ENCODE assay signal across 20 cellular contexts in genomic region chr4:6111354-6111930, GRCh38.
DNase-seq lines count a peak whose midpoint lies in the region; ATAC-seq and TF ChIP-seq lines count a peak whose summit lies in the region.
"Had no signal": no experiment of that assay in that cellular context is flagged by ENCODE, and none has a peak within 500 bp of the region (broad histone marks: within the 10 kb centered on the region; RNA-seq: fewer than 3 reads in every experiment).

No MANE protein-coding gene starts in this region.

- peak overlapping the region; percentile 25 for H3K18ac ChIP-seq in neuronal stem cell (ENCODE audit: low read length)

- H3K4me3 Mint-ChIP-seq in CD4-positive, CD25-positive, alpha-beta regulatory T cell, result peak overlapping the region in 1 of 4 donors; percentile 21
- H3K4me3 Mint-ChIP-seq in endodermal cell, result no peak overlapping the region
- no peak overlapping the region for H3K4me3 Mint-ChIP-seq in CD4-positive, alpha-beta memory T cell

- no peak overlapping the region for H2BK15ac ChIP-seq in neuronal stem cell (ENCODE audit: low read length)

- H3K27me3 ChIP-seq in CD4-positive, CD25-positive, alpha-beta regulatory T cell (ENCODE audit: control insufficient read depth, insufficient read depth, low read length), result no peaks in the 10 kb centered on the region
- H3K27me3 ChIP-seq in endodermal cell (ENCODE audit: control insufficient read depth, insufficient read depth, low read length, poor library complexity, severe bottlenecking) (no peaks in the 10 kb centered on the region), neuronal stem cell (ENCODE audit: control insufficient read depth in 3 of 3, insufficient read depth in 3 of 3, low read depth in 1 of 3, low read length in 3 of 3) (peaks cover 0 to 8% (median 0%) of the 10 kb centered on the region in 3 experiments)
- no peaks in the 10 kb centered on the region for H3K27me3 ChIP-seq in CD4-positive, alpha-beta memory T cell (ENCODE audit: insufficient read depth, low read length)
- H3K27me3 ChIP-seq: Peyer's patch had no signal

- POLR2A ChIA-PET in CD4-positive, alpha-beta memory T cell (lab: Charles Lee; ENCODE audit: partially characterized antibody), result no interaction called here

- H3K27ac Mint-ChIP-seq in CD4-positive, CD25-positive, alpha-beta regulatory T cell, result peak overlapping the region in 2 of 3 donors; percentile 23 to 46
- H3K27ac Mint-ChIP-seq in endodermal cell, result no peak overlapping the region
- peak overlapping the region in 1 of 7 donors; percentile 15 for H3K27ac Mint-ChIP-seq in CD4-positive, alpha-beta memory T cell

- H2BK120ac ChIP-seq in neuronal stem cell (ENCODE audit: low read depth, low read length), result no peak overlapping the region

- CTCF ChIA-PET in CD4-positive, alpha-beta memory T cell (lab: Charles Lee; ENCODE audit: partially characterized antibody), result interaction anchor here (1.4 to 2.1 kb wide), 2 partner anchors 13 to 23 kb away, joined by 3 to 5 read pairs; no protein-coding TSS in a partner anchor

- intact Hi-C loops in CD4-positive, alpha-beta memory T cell (cut with micrococcal nuclease), result no loop called here

- no peak overlapping the region for H3K23ac ChIP-seq in neuronal stem cell (ENCODE audit: low read depth, low read length, poor library complexity)

- peaks cover 41% of the 10 kb centered on the region for H3K36me3 ChIP-seq in CD4-positive, CD25-positive, alpha-beta regulatory T cell (ENCODE audit: control insufficient read depth, insufficient read depth, low read length)
- H3K36me3 ChIP-seq in endodermal cell (ENCODE audit: control insufficient read depth, insufficient read depth, low read length) (peaks cover 16% of the 10 kb centered on the region), neuronal stem cell (replicated peaks in 1 of 2; ENCODE audit: control insufficient read depth in 2 of 2, insufficient read depth in 2 of 2, low read length in 2 of 2) (no peaks in the 10 kb centered on the region)
- H3K36me3 ChIP-seq in CD4-positive, alpha-beta memory T cell (ENCODE audit: insufficient read depth, low read length), result no peaks in the 10 kb centered on the region
- H3K36me3 ChIP-seq: Peyer's patch had no signal

- no peak overlapping the region for H2BK5ac ChIP-seq in neuronal stem cell (ENCODE audit: low read length)

- no peak overlapping the region for H3K4me2 ChIP-seq in neuronal stem cell (ENCODE audit: insufficient read depth, low read length, poor library complexity, severe bottlenecking)

- H3K9ac ChIP-seq in endodermal cell (ENCODE audit: extremely low read depth, low read length, poor library complexity, severe bottlenecking) (no peak overlapping the region), neuronal stem cell (ENCODE audit: low read depth, low read length, poor library complexity) (no peak overlapping the region)

- H3K4me1 ChIP-seq in CD4-positive, CD25-positive, alpha-beta regulatory T cell (ENCODE audit: control insufficient read depth, insufficient read depth, low read length, poor library complexity, severe bottlenecking), result no peaks in the 10 kb centered on the region
- H3K4me1 ChIP-seq in endodermal cell (ENCODE audit: control insufficient read depth, insufficient read depth, low read length) (no peaks in the 10 kb centered on the region), neuronal stem cell (ENCODE audit: control insufficient read depth in 2 of 2, insufficient read depth in 1 of 2, low read depth in 1 of 2, low read length in 2 of 2) (peaks cover 0 to 12% of the 10 kb centered on the region in 2 donors)
- H3K4me1 ChIP-seq in CD4-positive, alpha-beta memory T cell (ENCODE audit: insufficient read depth, low read length), result no peaks in the 10 kb centered on the region
- H3K4me1 ChIP-seq: Peyer's patch had no signal

- H3K79me1 ChIP-seq in neuronal stem cell (ENCODE audit: low read depth, low read length), result no peaks in the 10 kb centered on the region

- no peak for DNase-seq in CD4-positive, CD25-positive, alpha-beta regulatory T cell
- DNase-seq in NCI-H69 (lab: John Stamatoyannopoulos, UW), result peak; percentile 87
- peak; percentile 25 for DNase-seq in endodermal cell
- DNase-seq in neuronal stem cell (ENCODE audit: low spot score), result no peak
- DNase-seq in CD4-positive, alpha-beta memory T cell, result no peak
- no peak for DNase-seq in globus pallidus (ENCODE audit: low spot score)
- DNase-seq in kidney glomerular epithelial cell (lab: John Stamatoyannopoulos, UW), result no peak
- DNase-seq in AG20443 (ENCODE audit: low spot score), result no peak
- DNase-seq: H7, Kasumi-1, MV-4-11, NCI-H1105, NCI-H1436 treated with DMSO at 0.1 percent for 48 hours, NCI-H1930, NCI-H2107, NCI-H524, OCI-M1, Peyer's patch, SHP77 treated with DMSO at 0.1 percent for 48 hours had no signal

- peak overlapping the region; percentile 51 for H2AK5ac ChIP-seq in neuronal stem cell (ENCODE audit: low read depth, low read length)

- no peaks in the 10 kb centered on the region for H3K9me3 ChIP-seq in CD4-positive, CD25-positive, alpha-beta regulatory T cell (ENCODE audit: control insufficient read depth in 2 of 2, low read length in 2 of 2)
- H3K9me3 ChIP-seq in endodermal cell (ENCODE audit: control insufficient read depth, low read length) (no peaks in the 10 kb centered on the region), neuronal stem cell (replicated peaks in 1 of 2; ENCODE audit: control insufficient read depth in 2 of 2, insufficient read depth in 1 of 2, low read depth in 1 of 2, low read length in 2 of 2) (no peaks in the 10 kb centered on the region)
- no peaks in the 10 kb centered on the region for H3K9me3 ChIP-seq in CD4-positive, alpha-beta memory T cell (ENCODE audit: control insufficient read depth in 1 of 2, low read length in 2 of 2)
- H3K9me3 ChIP-seq: Peyer's patch had no signal

- TF ChIP-seq CTCF in endodermal cell (conservative IDR thresholded peaks at IDR 0.05), result no peak

- H4K8ac ChIP-seq in neuronal stem cell (ENCODE audit: low read depth, low read length), result no peak overlapping the region

- ATAC-seq in CD4-positive, CD25-positive, alpha-beta regulatory T cell (ENCODE audit: low read depth in 2 of 2), result no peak
- ATAC-seq: K562 had no signal

- no peak overlapping the region for H3K14ac ChIP-seq in neuronal stem cell (ENCODE audit: low read length)

- H4K91ac ChIP-seq in neuronal stem cell (ENCODE audit: low read depth, low read length, poor library complexity), result no peak overlapping the region

- no peak overlapping the region for H2AFZ ChIP-seq in neuronal stem cell (ENCODE audit: low read length)

- no peaks in the 10 kb centered on the region for H3K27me3 Mint-ChIP-seq in CD4-positive, CD25-positive, alpha-beta regulatory T cell
- no peaks in the 10 kb centered on the region for H3K27me3 Mint-ChIP-seq in endodermal cell (ENCODE audit: insufficient read depth)
- no peaks in the 10 kb centered on the region for H3K27me3 Mint-ChIP-seq in CD4-positive, alpha-beta memory T cell

- peaks cover 3% of the 10 kb centered on the region for H3K36me3 Mint-ChIP-seq in CD4-positive, CD25-positive, alpha-beta regulatory T cell
- peaks cover 29% of the 10 kb centered on the region for H3K36me3 Mint-ChIP-seq in endodermal cell (ENCODE audit: low read depth)
- peaks cover 1 to 15% of the 10 kb centered on the region in 2 donors for H3K36me3 Mint-ChIP-seq in CD4-positive, alpha-beta memory T cell

- H3K4ac ChIP-seq in neuronal stem cell (ENCODE audit: low read length), result no peak overlapping the region

- H3K4me1 Mint-ChIP-seq in CD4-positive, CD25-positive, alpha-beta regulatory T cell, result peaks cover 5 to 12% (median 7%) of the 10 kb centered on the region in 4 donors
- peaks cover 9% of the 10 kb centered on the region for H3K4me1 Mint-ChIP-seq in endodermal cell
- peaks cover 0 to 3% (median 0%) of the 10 kb centered on the region in 4 donors for H3K4me1 Mint-ChIP-seq in CD4-positive, alpha-beta memory T cell

- no peak overlapping the region for H3K4me3 ChIP-seq in CD4-positive, CD25-positive, alpha-beta regulatory T cell (ENCODE audit: low read depth, low read length)
- H3K4me3 ChIP-seq in endodermal cell (ENCODE audit: low read length) (no peak overlapping the region), neuronal stem cell (ENCODE audit: low read length in 2 of 2) (no peak overlapping the region)
- H3K4me3 ChIP-seq in CD4-positive, alpha-beta memory T cell (ENCODE audit: low read length in 2 of 2), result no peak overlapping the region
- H3K4me3 ChIP-seq: K562, Peyer's patch had no signal

- 92 to 100% methylated on average over 4 to 6 of the region's 6 CpGs for WGBS in endodermal cell (ENCODE audit: insufficient coverage in 1 of 2, insufficient read length in 1 of 2), 2 experiments
- WGBS in neuronal stem cell (ENCODE audit: extremely low coverage in 2 of 2, insufficient read length in 2 of 2, insufficient replicate concordance in 1 of 2), 2 donors, result no CpG with 5 or more reads among the region's 6 CpGs

- no peak overlapping the region for H2BK12ac ChIP-seq in neuronal stem cell (ENCODE audit: low read length)

- H3K27ac ChIP-seq in CD4-positive, CD25-positive, alpha-beta regulatory T cell (ENCODE audit: insufficient read depth, low read length, poor library complexity, severe bottlenecking), result no peak overlapping the region
- no peak overlapping the region for H3K27ac ChIP-seq in endodermal cell (ENCODE audit: low read depth, low read length)
- no peak overlapping the region for H3K27ac ChIP-seq in neuronal stem cell (replicated peaks; ENCODE audit: low read length)
- H3K27ac ChIP-seq in CD4-positive, alpha-beta memory T cell (ENCODE audit: low read depth, low read length), result no peak overlapping the region
- H3K27ac ChIP-seq: Peyer's patch had no signal

- no peaks in the 10 kb centered on the region for H3K9me3 Mint-ChIP-seq in CD4-positive, CD25-positive, alpha-beta regulatory T cell
- peaks cover under 1% of the 10 kb centered on the region for H3K9me3 Mint-ChIP-seq in endodermal cell
- H3K9me3 Mint-ChIP-seq in CD4-positive, alpha-beta memory T cell, result peaks cover 0 to 2% (median 0%) of the 10 kb centered on the region in 8 donors

Comparison
In these comparisons a context has a peak if more than half of its experiments do, and no peak if none do; other contexts are left out.
1. DNase-seq: peak in NCI-H69 (single experiment) and endodermal cell (single experiment); none in CD4-positive, CD25-positive, alpha-beta regulatory T cell (0 of 3), neuronal stem cell (single experiment), CD4-positive, alpha-beta memory T cell (0 of 5), globus pallidus (single experiment), kidney glomerular epithelial cell (single experiment) and AG20443 (single experiment).